ENCODE assay signal across 1 cellular context in the genomic region with DNA sequence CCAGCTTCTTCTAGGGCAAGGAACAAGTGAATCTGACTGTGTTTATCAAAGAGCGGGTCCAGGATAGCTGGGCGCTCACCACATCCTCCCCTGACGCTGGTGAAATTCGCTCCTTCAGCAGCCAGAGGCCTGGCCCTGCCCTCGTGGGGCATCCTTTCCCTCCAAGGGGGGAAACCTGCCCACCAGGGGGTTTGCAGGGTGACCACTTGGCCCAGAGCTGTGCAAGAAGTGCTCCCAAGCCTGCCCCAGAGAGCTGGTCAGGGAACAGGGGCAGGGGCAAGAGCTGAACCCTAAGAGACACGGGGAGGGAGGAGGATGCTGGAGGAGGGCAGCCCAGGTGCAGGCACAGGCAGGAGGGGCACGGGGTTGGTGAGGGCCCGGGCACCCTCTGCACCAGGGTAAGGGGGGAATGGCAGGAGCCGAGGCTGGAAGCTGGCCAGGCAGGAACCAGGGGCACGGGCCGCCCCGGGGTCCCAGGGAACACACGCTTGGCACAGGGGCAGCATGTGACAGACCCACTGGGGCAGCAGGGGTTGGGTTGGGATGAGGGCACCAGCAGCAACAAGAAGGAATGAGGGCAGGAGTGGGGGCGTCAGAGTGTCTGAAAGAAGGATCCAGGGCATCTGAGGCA.
A peak's percentile ranks its signal among the peaks of the same experiment; 100 is the strongest.
TF ChIP-seq lines count a peak whose summit lies in the region.

No MANE protein-coding gene starts in this region.

TF ChIP-seq in HepG2, 621 proteins besides CTCF, POLR2A, EP300 and RAD21:
- TF ChIP-seq, protein P1, sequence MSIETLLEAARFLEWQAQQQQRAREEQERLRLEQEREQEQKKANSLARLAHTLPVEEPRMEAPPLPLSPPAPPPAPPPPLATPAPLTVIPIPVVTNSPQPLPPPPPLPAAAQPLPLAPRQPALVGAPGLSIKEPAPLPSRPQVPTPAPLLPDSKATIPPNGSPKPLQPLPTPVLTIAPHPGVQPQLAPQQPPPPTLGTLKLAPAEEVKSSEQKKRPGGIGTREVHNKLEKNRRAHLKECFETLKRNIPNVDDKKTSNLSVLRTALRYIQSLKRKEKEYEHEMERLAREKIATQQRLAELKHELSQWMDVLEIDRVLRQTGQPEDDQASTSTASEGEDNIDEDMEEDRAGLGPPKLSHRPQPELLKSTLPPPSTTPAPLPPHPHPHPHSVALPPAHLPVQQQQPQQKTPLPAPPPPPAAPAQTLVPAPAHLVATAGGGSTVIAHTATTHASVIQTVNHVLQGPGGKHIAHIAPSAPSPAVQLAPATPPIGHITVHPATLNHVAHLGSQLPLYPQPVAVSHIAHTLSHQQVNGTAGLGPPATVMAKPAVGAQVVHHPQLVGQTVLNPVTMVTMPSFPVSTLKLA (IDR thresholded peaks at IDR 0.05) = no peak
- no peak for TF ChIP-seq ZNF136 (CRISPR knock-in tag; IDR thresholded peaks at IDR 0.05; ENCODE audit: low read depth)
- TF ChIP-seq SUZ12 (IDR thresholded peaks at IDR 0.05; ENCODE audit: low read depth, low read length) = no peak
- TF ChIP-seq, protein P2, sequence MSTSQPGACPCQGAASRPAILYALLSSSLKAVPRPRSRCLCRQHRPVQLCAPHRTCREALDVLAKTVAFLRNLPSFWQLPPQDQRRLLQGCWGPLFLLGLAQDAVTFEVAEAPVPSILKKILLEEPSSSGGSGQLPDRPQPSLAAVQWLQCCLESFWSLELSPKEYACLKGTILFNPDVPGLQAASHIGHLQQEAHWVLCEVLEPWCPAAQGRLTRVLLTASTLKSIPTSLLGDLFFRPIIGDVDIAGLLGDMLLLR (CRISPR knock-in tag; IDR thresholded peaks at IDR 0.05) = no peak
- TF ChIP-seq, protein P3, sequence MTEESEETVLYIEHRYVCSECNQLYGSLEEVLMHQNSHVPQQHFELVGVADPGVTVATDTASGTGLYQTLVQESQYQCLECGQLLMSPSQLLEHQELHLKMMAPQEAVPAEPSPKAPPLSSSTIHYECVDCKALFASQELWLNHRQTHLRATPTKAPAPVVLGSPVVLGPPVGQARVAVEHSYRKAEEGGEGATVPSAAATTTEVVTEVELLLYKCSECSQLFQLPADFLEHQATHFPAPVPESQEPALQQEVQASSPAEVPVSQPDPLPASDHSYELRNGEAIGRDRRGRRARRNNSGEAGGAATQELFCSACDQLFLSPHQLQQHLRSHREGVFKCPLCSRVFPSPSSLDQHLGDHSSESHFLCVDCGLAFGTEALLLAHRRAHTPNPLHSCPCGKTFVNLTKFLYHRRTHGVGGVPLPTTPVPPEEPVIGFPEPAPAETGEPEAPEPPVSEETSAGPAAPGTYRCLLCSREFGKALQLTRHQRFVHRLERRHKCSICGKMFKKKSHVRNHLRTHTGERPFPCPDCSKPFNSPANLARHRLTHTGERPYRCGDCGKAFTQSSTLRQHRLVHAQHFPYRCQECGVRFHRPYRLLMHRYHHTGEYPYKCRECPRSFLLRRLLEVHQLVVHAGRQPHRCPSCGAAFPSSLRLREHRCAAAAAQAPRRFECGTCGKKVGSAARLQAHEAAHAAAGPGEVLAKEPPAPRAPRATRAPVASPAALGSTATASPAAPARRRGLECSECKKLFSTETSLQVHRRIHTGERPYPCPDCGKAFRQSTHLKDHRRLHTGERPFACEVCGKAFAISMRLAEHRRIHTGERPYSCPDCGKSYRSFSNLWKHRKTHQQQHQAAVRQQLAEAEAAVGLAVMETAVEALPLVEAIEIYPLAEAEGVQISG (CRISPR knock-in tag; IDR thresholded peaks at IDR 0.05) = no peak
- TF ChIP-seq ZNF431 (CRISPR knock-in tag; IDR thresholded peaks at IDR 0.05; ENCODE audit: borderline replicate concordance, low read depth) = no peak
- peak; percentile 11; the same call in 1 of the 2 replicates for TF ChIP-seq ZNF768 (CRISPR knock-in tag; IDR thresholded peaks at IDR 0.05)
- TF ChIP-seq TBL1XR1 (IDR thresholded peaks at IDR 0.05; ENCODE audit: borderline replicate concordance, low read length, partially characterized antibody) = no peak
TF ChIP-seq in HepG2: peak in this region for 1.
